Comparison of ENCODE assay signal across 20 cellular contexts in the genomic region with DNA sequence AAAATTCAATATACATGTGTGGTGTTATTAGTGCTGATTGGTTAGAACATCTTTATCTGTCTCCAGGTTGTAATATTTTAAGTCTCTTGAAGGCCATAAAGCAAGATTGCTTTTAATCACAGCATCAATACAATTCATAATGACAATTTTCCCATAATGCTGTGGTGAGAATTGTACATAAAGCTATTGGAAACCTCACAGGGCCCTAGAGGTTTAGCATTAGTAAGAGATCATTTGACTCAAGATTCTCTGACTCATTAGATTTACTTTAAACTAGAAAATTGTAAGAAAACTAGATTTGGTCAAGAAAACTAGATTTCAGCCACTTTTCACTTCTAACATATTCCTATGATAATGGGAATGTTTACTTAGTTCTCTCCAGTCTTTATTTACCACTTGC.
"Had no signal": no experiment of that assay in that cellular context is flagged by ENCODE, and none has a peak within 500 bp of the region (broad histone marks: within the 10 kb centered on the region; RNA-seq: fewer than 3 reads in every experiment).

No MANE protein-coding gene starts in this region.

- H3K27ac ChIP-seq: HL-60, KMS-11, RWPE1 had no signal

- H3K4me3 ChIP-seq: K562 had no signal

- H3K4me2 ChIP-seq: KMS-11, SK-N-SH had no signal

- DNase-seq: Kasumi-1, MM.1S, NCI-H1092 treated with DMSO at 0.1 percent for 48 hours, NCI-H1436, NCI-H187, NCI-H2029, NCI-H2081 treated with DMSO at 0.1 percent for 48 hours, NCI-H2171, NCI-H226, NCI-H446, NCI-H510A, NCI-H524 treated with DMSO at 0.1 percent for 48 hours, NCI-H69, NCI-H774, SHP77, SK-N-SH had no signal

- H3K9ac ChIP-seq: KMS-11, SK-N-SH had no signal

- H3K9me3 ChIP-seq: SK-N-SH had no signal
